Comparison of ENCODE assay signal across 25 cellular contexts in genomic region chr5:179180921-179181645, GRCh38.
"Had no signal": no experiment of that assay in that cellular context is flagged by ENCODE, and none has a peak within 500 bp of the region (broad histone marks: within the 10 kb centered on the region; RNA-seq: fewer than 3 reads in every experiment).

No MANE protein-coding gene starts in this region.

- H3K27me3 ChIP-seq: testis had no signal

- H3K9me3 ChIP-seq: testis had no signal

- DNase-seq: activated CD4-positive, alpha-beta T cell treated with anti-CD3 and anti-CD28 coated beads for 36 hours; activated CD4-positive, alpha-beta T cell treated with anti-CD3 and anti-CD28 coated beads, Interleukin-2, amount 50 U/mL, for 4 hours; activated CD4-positive, CD25-positive, alpha-beta regulatory T cell; activated naive CD4-positive, alpha-beta T cell; activated T-cell treated with anti-CD3 and anti-CD28 coated beads for 4 hours; activated T-cell treated with anti-CD3 and anti-CD28 coated beads, Interleukin-2, amount 50 U/mL, for 72 hours; effector memory CD4-positive, alpha-beta T cell; islet precursor cell; occipital lobe; stimulated activated CD4-positive, alpha-beta T cell treated with anti-CD3 and anti-CD28 coated beads, Interleukin-2, amount 100 ng/mL, for 48 hours; stimulated activated naive CD8-positive, alpha-beta T cell treated with anti-CD3 and anti-CD28 coated beads, Interleukin-15, Interleukin-2, amounts not matched to agents 100 U/mL and 50 U/mL, for 24 hours; T-cell; testis; trophoblast cell had no signal

- ATAC-seq: activated CD4-positive, alpha-beta T cell treated with anti-CD3 and anti-CD28 coated beads for 36 hours; activated naive CD4-positive, alpha-beta T cell treated with anti-CD3 and anti-CD28 coated beads, Interleukin-2, amount 50 U/mL, for 72 hours; activated T-cell treated with anti-CD3 and anti-CD28 coated beads, Interleukin-2, amount 50 U/mL, for 72 hours; right cardiac atrium; T-cell had no signal

- FAIRE-seq: colon, frontal cortex, urothelium cell line had no signal

- H3K4me3 Mint-ChIP-seq: activated CD4-positive, alpha-beta T cell treated with anti-CD3 and anti-CD28 coated beads for 36 hours; activated T-cell treated with anti-CD3 and anti-CD28 coated beads, Interleukin-2, amount 50 U/mL, for 72 hours; central memory CD8-positive, alpha-beta T cell; nephron; T-helper 2 cell treated with Interferon-gamma antibody and Interleukin-4, amounts not matched to agents 5 μg/mL and 100 μg/mL, for 36 hours had no signal

- H3K27ac Mint-ChIP-seq: activated CD4-positive, alpha-beta T cell treated with anti-CD3 and anti-CD28 coated beads for 36 hours; activated naive CD4-positive, alpha-beta T cell treated with anti-CD3 and anti-CD28 coated beads, Interleukin-2, amount 50 U/mL, for 72 hours; activated T-cell treated with anti-CD3 and anti-CD28 coated beads, Interleukin-2, amount 50 U/mL, for 72 hours; nephron; T-cell; T-helper 2 cell treated with Interferon-gamma antibody and Interleukin-4, amounts not matched to agents 5 μg/mL and 100 μg/mL, for 36 hours had no signal

- H3K27ac ChIP-seq: dorsolateral prefrontal cortex, parathyroid adenoma, testis had no signal

- H3K4me1 Mint-ChIP-seq: activated CD4-positive, alpha-beta T cell treated with anti-CD3 and anti-CD28 coated beads for 36 hours; central memory CD8-positive, alpha-beta T cell had no signal

- H3K9ac ChIP-seq: parathyroid adenoma had no signal

- H3K4me3 ChIP-seq: dorsolateral prefrontal cortex, lung, testis had no signal

- H3K4me1 ChIP-seq: parathyroid adenoma had no signal

- H3K36me3 Mint-ChIP-seq: activated naive CD4-positive, alpha-beta T cell treated with anti-CD3 and anti-CD28 coated beads, Interleukin-2, amount 50 U/mL, for 72 hours; T-cell had no signal
